In genomic region chr10:71080381-71081228, GRCh38 we compare ENCODE assay signal across 1 cellular context.
TF ChIP-seq lines count a peak whose summit lies in the region.

No MANE protein-coding gene starts in this region.

TF ChIP-seq in WTC11, 78 proteins besides CTCF, POLR2A, EP300 and RAD21 (continued from another document):
- TF ChIP-seq, protein P1, sequence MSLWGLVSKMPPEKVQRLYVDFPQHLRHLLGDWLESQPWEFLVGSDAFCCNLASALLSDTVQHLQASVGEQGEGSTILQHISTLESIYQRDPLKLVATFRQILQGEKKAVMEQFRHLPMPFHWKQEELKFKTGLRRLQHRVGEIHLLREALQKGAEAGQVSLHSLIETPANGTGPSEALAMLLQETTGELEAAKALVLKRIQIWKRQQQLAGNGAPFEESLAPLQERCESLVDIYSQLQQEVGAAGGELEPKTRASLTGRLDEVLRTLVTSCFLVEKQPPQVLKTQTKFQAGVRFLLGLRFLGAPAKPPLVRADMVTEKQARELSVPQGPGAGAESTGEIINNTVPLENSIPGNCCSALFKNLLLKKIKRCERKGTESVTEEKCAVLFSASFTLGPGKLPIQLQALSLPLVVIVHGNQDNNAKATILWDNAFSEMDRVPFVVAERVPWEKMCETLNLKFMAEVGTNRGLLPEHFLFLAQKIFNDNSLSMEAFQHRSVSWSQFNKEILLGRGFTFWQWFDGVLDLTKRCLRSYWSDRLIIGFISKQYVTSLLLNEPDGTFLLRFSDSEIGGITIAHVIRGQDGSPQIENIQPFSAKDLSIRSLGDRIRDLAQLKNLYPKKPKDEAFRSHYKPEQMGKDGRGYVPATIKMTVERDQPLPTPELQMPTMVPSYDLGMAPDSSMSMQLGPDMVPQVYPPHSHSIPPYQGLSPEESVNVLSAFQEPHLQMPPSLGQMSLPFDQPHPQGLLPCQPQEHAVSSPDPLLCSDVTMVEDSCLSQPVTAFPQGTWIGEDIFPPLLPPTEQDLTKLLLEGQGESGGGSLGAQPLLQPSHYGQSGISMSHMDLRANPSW (CRISPR knock-in tag; conservative IDR thresholded peaks at IDR 0.05; ENCODE audit: low read depth), result no peak
- TF ChIP-seq OVOL2 (CRISPR knock-in tag; IDR thresholded peaks at IDR 0.05; ENCODE audit: borderline replicate concordance) (no peak), ZNF219 (CRISPR knock-in tag; IDR thresholded peaks at IDR 0.05; ENCODE audit: borderline replicate concordance) (no peak), TEAD4 (CRISPR knock-in tag; IDR thresholded peaks at IDR 0.05) (no peak), ETV6 (CRISPR knock-in tag; IDR thresholded peaks at IDR 0.05) (no peak), ZNF317 (CRISPR knock-in tag; IDR thresholded peaks at IDR 0.05; ENCODE audit: borderline replicate concordance, low read depth) (no peak), NR2C2 (CRISPR knock-in tag; IDR thresholded peaks at IDR 0.05) (no peak)
